ENCODE assay signal across 17 cellular contexts in the genomic region with DNA sequence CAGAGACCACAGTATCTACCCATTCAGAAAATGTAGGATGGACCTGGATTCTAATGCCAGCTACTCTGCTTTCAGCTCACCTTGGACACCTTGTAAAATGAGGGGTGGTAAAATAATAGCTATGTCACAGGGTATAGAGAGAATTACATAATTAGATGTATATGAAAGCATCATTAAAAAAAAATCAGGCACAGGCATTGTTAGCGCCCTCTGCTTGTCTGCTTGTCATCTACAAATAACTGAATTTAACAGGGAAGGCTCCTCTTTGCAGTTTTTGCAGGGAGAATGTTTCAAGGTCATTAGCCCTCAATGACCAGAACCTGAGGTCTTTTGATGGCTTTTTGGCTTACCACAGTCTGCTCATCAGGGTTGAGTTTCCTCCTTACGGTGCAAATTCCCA. TPM values are rescaled to one million over a fixed set of nuclear protein-coding genes. Genes with fewer than 3 reads are reported as not detected.
DNase-seq lines count a peak whose midpoint lies in the region; ATAC-seq and TF ChIP-seq lines count a peak whose summit lies in the region.
"Had no signal": no experiment of that assay in that cellular context is flagged by ENCODE, and none has a peak within 500 bp of the region (broad histone marks: within the 10 kb centered on the region; RNA-seq: fewer than 3 reads in every experiment).

No MANE protein-coding gene starts in this region.

- H3K4me3 ChIP-seq in GM06990 (replicated peaks; ENCODE audit: low read depth, low read length) (no peak overlapping the region), ascending aorta (no peak overlapping the region)
- H3K4me3 ChIP-seq: hepatocyte, vagina had no signal

- H3K27ac Mint-ChIP-seq in naive B cell: peak overlapping the region in 4 of 6 donors; percentile 10 to 91 (median 60)
- H3K27ac Mint-ChIP-seq: activated T-cell treated with anti-CD3 and anti-CD28 coated beads, Interleukin-2, amount 50 U/mL, for 72 hours; CD14-positive monocyte had no signal

- no peak for ATAC-seq in naive B cell (ENCODE audit: low read depth in 2 of 2)
- no peak for ATAC-seq in HG02885 (IDR thresholded peaks at IDR 0.05; ENCODE audit: poor library complexity, unreplicated experiment)
- no peak for ATAC-seq in HG03378 (IDR thresholded peaks at IDR 0.05; ENCODE audit: unreplicated experiment)
- no peak for ATAC-seq in HG03039 (IDR thresholded peaks at IDR 0.05; ENCODE audit: unreplicated experiment)
- ATAC-seq: activated T-cell treated with anti-CD3 and anti-CD28 coated beads, Interleukin-2, amount 50 U/mL, for 72 hours had no signal

- H3K9me3 Mint-ChIP-seq in naive B cell: no peaks in the 10 kb centered on the region
- H3K9me3 Mint-ChIP-seq: activated T-cell treated with anti-CD3 and anti-CD28 coated beads, Interleukin-2, amount 50 U/mL, for 72 hours had no signal

- peaks cover 7% of the 10 kb centered on the region for H3K36me3 ChIP-seq in GM06990 (ENCODE audit: control insufficient read depth, insufficient read depth, low read length)
- peaks cover 57 to 70% of the 10 kb centered on the region in 2 donors for H3K36me3 ChIP-seq in ascending aorta

- H3K36me3 Mint-ChIP-seq in naive B cell: peaks cover 0 to 13% of the 10 kb centered on the region in 2 donors

- peak overlapping the region; percentile 13 to 24 for H3K27ac ChIP-seq in ascending aorta
- H3K27ac ChIP-seq: epithelial cell of prostate, hepatocyte, vagina had no signal

- H3K4me1 Mint-ChIP-seq in naive B cell: peaks cover 30 to 61% (median 59%) of the 10 kb centered on the region in 3 donors
- H3K4me1 Mint-ChIP-seq: CD14-positive monocyte had no signal

- H3K27me3 Mint-ChIP-seq in naive B cell: no peaks in the 10 kb centered on the region

- H3K27me3 ChIP-seq in GM06990 (replicated peaks; ENCODE audit: control insufficient read depth, insufficient read depth, low read length) (no peaks in the 10 kb centered on the region), ascending aorta (no peaks in the 10 kb centered on the region)
- H3K27me3 ChIP-seq: hepatocyte, vagina had no signal

- H3K4me3 Mint-ChIP-seq in naive B cell: no peak overlapping the region
- H3K4me3 Mint-ChIP-seq: activated T-cell treated with anti-CD3 and anti-CD28 coated beads, Interleukin-2, amount 50 U/mL, for 72 hours; CD14-positive monocyte had no signal

- no peaks in the 10 kb centered on the region for H3K9me3 ChIP-seq in ascending aorta
- H3K9me3 ChIP-seq: vagina had no signal

- H3K4me1 ChIP-seq in ascending aorta: peaks cover 0 to 2% of the 10 kb centered on the region in 2 donors
- H3K4me1 ChIP-seq: vagina had no signal

- no peak for DNase-seq in GM06990 (ENCODE audit: extremely low read depth, insufficient read length)
- no peak for DNase-seq in ascending aorta (ENCODE audit: low spot score in 2 of 2)
- DNase-seq in naive B cell: no peak
- DNase-seq in GF-D8 (lab: John Stamatoyannopoulos, UW): no peak
- DNase-seq: activated CD4-positive, alpha-beta T cell treated with anti-CD3 and anti-CD28 coated beads, Interleukin-2, amount 50 U/mL, for 4 hours; activated T-cell treated with anti-CD3 and anti-CD28 coated beads, Interleukin-2, amount 50 U/mL, for 72 hours; NCI-H2081; Right ventricle myocardium superior had no signal

- TF ChIP-seq CTCF in GM06990 (IDR thresholded peaks at IDR 0.05; ENCODE audit: insufficient read depth, low read length, poor library complexity, severe bottlenecking): peak; percentile 39
- peak; percentile 44; the same call in 1 of the 2 replicates for TF ChIP-seq CTCF in LNCAP (IDR thresholded peaks at IDR 0.05)
- no peak for TF ChIP-seq CTCF in ascending aorta (IDR thresholded peaks at IDR 0.05)

- intact Hi-C loops in ascending aorta (cut with DNase I): no loop called here

RNA-seq across cellular contexts. Expression of a gene that starts 58.0 kb away (rescaled TPM):
- total RNA-seq in ascending aorta: 5.7 TPM
- not detected for polyA plus RNA-seq in naive B cell (ENCODE audit: low read depth in 6 of 6)
- total RNA-seq: Daoy, Right ventricle myocardium superior, vagina had no signal
- polyA plus RNA-seq: CD14-positive monocyte had no signal

Comparison
In these comparisons a context has a peak if more than half of its experiments do, and no peak if none do; other contexts are left out.
1. CTCF ChIP-seq: peak in GM06990 (single experiment) and LNCAP (single experiment); none in ascending aorta (0 of 3).